ENCODE assay signal across 15 cellular contexts in genomic region chr3:178480795-178481194, GRCh38. TPM values are rescaled to one million over a fixed set of nuclear protein-coding genes. Genes with fewer than 3 reads are reported as not detected.
DNase-seq lines count a peak whose midpoint lies in the region; ATAC-seq and TF ChIP-seq lines count a peak whose summit lies in the region.
"Had no signal": no experiment of that assay in that cellular context is flagged by ENCODE, and none has a peak within 500 bp of the region (broad histone marks: within the 10 kb centered on the region; RNA-seq: fewer than 3 reads in every experiment).

No MANE protein-coding gene starts in this region.

- no peak for TF ChIP-seq CTCF in GM12864 (IDR thresholded peaks at IDR 0.05; ENCODE audit: low read depth, low read length, missing control alignments)

- peak; percentile 97 for ATAC-seq in GM19324 (IDR thresholded peaks at IDR 0.05; ENCODE audit: low FRiP score, unreplicated experiment)
- ATAC-seq in HG02623 (IDR thresholded peaks at IDR 0.05; ENCODE audit: unreplicated experiment): peak; percentile 100
- ATAC-seq in HG03378 (IDR thresholded peaks at IDR 0.05; ENCODE audit: unreplicated experiment): peak; percentile 100
- ATAC-seq in naive thymus-derived CD8-positive, alpha-beta T cell: no peak

- no peak overlapping the region for H3K27ac Mint-ChIP-seq in naive thymus-derived CD8-positive, alpha-beta T cell
- H3K27ac Mint-ChIP-seq: mesothelial cell of epicardium had no signal

- H3K27me3 Mint-ChIP-seq in naive thymus-derived CD8-positive, alpha-beta T cell: peaks cover 6 to 31% (median 10%) of the 10 kb centered on the region in 5 donors

- H3K4me3 Mint-ChIP-seq in naive thymus-derived CD8-positive, alpha-beta T cell: no peak overlapping the region
- H3K4me3 Mint-ChIP-seq: mesothelial cell of epicardium had no signal

- no peaks in the 10 kb centered on the region for H3K4me1 Mint-ChIP-seq in naive thymus-derived CD8-positive, alpha-beta T cell

- no peaks in the 10 kb centered on the region for H3K36me3 Mint-ChIP-seq in naive thymus-derived CD8-positive, alpha-beta T cell
- H3K36me3 Mint-ChIP-seq: mesothelial cell of epicardium had no signal

- peaks cover 0 to 2% (median 0%) of the 10 kb centered on the region in 9 donors for H3K9me3 Mint-ChIP-seq in naive thymus-derived CD8-positive, alpha-beta T cell

- POLR2A ChIA-PET in naive thymus-derived CD8-positive, alpha-beta T cell (lab: Charles Lee): no interaction called here

- peak; percentile 87 for DNase-seq in GM12864 (ENCODE audit: low read depth)
- DNase-seq in NCI-H146 (lab: John Stamatoyannopoulos, UW): no peak
- no peak for DNase-seq in NCI-H510A treated with DMSO at 0.1 percent for 48 hours (lab: John Stamatoyannopoulos, UW)
- no peak for DNase-seq in naive thymus-derived CD8-positive, alpha-beta T cell
- no peak for DNase-seq in mucosa of gallbladder (ENCODE audit: low spot score)
- DNase-seq: effector memory CD4-positive, alpha-beta T cell; MG63; NCI-H748 treated with DMSO at 0.1 percent for 48 hours had no signal

- no peak overlapping the region for H3K4me3 ChIP-seq in GM12864 (ENCODE audit: low read depth, low read length)
- H3K4me3 ChIP-seq: hepatocyte, MG63 had no signal

RNA-seq across cellular contexts. Expression of gene KCNMB2, which starts 55.4 kb away (rescaled TPM):
- not detected for total RNA-seq in naive thymus-derived CD8-positive, alpha-beta T cell
- not detected for polyA plus RNA-seq in naive thymus-derived CD8-positive, alpha-beta T cell
- total RNA-seq in mucosa of gallbladder: 4.4 TPM
- total RNA-seq: pulmonary artery endothelial cell had no signal
- polyA plus RNA-seq: AG04450, hepatocyte had no signal

Comparison
In these comparisons a context has a peak if more than half of its experiments do, and no peak if none do; other contexts are left out.
1. ATAC-seq: peak in GM19324 (single experiment), HG02623 (single experiment) and HG03378 (single experiment); none in naive thymus-derived CD8-positive, alpha-beta T cell (0 of 2).